In the genomic region with DNA sequence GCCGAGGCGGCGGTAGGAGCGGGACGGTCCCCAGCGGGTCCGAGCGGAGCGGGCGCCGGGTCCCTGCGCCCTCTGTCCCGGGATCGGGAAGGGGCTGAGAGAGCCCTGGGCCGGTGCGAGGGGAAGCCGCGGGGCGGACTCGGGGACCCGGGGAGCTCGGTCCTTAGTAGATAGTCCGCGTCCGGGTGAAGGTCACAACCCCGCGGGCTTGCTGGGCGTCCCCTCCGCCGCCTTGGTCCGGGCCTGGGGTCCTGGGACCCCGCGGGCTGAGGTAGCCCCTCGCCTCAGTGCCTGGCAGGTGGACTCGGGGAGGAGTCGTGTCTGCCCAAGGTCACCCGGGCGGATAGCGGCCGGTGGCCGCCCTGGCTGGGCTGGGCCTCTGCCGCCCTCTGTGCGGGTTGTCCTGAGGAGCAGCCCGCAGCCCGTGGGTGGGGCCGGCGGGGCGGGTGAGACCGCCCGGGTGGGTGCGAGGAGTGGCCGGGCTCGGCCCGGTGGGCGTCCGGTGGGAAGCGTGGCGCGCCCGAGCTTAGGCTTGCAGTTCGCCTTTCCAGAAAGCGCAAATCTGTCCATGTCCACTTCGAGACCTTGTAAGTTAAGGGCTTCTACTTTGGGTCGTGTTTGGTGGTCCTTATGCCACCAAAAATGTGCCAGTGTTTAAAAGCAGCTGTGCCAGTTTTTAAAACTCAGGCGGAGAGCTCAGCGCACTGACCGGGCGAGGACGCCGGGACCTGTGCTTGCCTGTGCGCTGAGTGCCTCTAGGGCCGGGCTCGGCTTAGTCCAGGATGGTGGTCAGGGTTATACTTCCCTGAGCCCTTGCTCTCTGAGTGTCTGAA, we compare ENCODE assay signal across 8 cellular contexts. TPM values are rescaled to one million over a fixed set of nuclear protein-coding genes. Genes with fewer than 3 reads are reported as not detected.
DNase-seq lines count a peak whose midpoint lies in the region; ATAC-seq, FAIRE-seq and TF ChIP-seq lines count a peak whose summit lies in the region.

No MANE protein-coding gene starts in this region.

- FAIRE-seq in astrocyte (lab: Jason Lieb, UNC), result no peak

- H3K36me3 Mint-ChIP-seq in astrocyte (ENCODE audit: low read depth, unreplicated experiment), result peaks cover 8% of the 10 kb centered on the region

- H3K9me3 ChIP-seq in OCI-LY3 (ENCODE audit: insufficient read depth, low read length) (no peaks in the 10 kb centered on the region), astrocyte (ENCODE audit: insufficient read depth, low read depth, low read length) (peaks cover 1% of the 10 kb centered on the region), iPS-18c (ENCODE audit: control insufficient read depth, insufficient read depth, low read length) (no peaks in the 10 kb centered on the region)

- H3K4me3 Mint-ChIP-seq in astrocyte (ENCODE audit: unreplicated experiment), result peak overlapping the region; percentile 98

- H3K4me2 ChIP-seq in OCI-LY3 (ENCODE audit: low read length), result peak overlapping the region; percentile 95
- peak overlapping the region; percentile 92 for H3K4me2 ChIP-seq in astrocyte (ENCODE audit: low read length)

- H3K4me3 ChIP-seq in OCI-LY3 (ENCODE audit: low read length) (peak overlapping the region; percentile 97), astrocyte (ENCODE audit: insufficient read depth, low read depth, low read length) (peak overlapping the region; percentile 89), iPS-18c (ENCODE audit: insufficient read depth, low read depth, low read length) (peak overlapping the region; percentile 85), skeletal muscle cell (ENCODE audit: low read depth, low read length) (peak overlapping the region; percentile 97)

- H3K79me2 ChIP-seq in OCI-LY3 (ENCODE audit: low read length) (peaks cover 57% of the 10 kb centered on the region), astrocyte (ENCODE audit: insufficient read depth, low read length) (peaks cover 74% of the 10 kb centered on the region)

- peaks cover 1% of the 10 kb centered on the region for H3K9me3 Mint-ChIP-seq in astrocyte (ENCODE audit: unreplicated experiment)

- TF ChIP-seq CTCF in OCI-LY3 (IDR thresholded peaks at IDR 0.05; ENCODE audit: low read depth, low read length), result no peak
- TF ChIP-seq CTCF in astrocyte (IDR thresholded peaks at IDR 0.05; ENCODE audit: insufficient read depth, low read depth, low read length), result no peak

- H3K9ac ChIP-seq in OCI-LY3 (ENCODE audit: low read length) (peak overlapping the region; percentile 91), astrocyte (ENCODE audit: low read length) (peak overlapping the region; percentile 92)

- H3K27ac Mint-ChIP-seq in astrocyte (ENCODE audit: unreplicated experiment), result peak overlapping the region; percentile 92

- H2AFZ ChIP-seq in OCI-LY3 (ENCODE audit: low read depth, low read length) (no peak overlapping the region), astrocyte (ENCODE audit: low read depth, low read length) (peak overlapping the region; percentile 57)

- H3K4me1 ChIP-seq in OCI-LY3 (ENCODE audit: low read length), result peaks cover 25% of the 10 kb centered on the region
- H3K4me1 ChIP-seq in astrocyte (ENCODE audit: insufficient read depth, low read length), result peaks cover 20% of the 10 kb centered on the region

- DNase-seq in 8988T (peak; percentile 25), astrocyte (ENCODE audit: low read depth) (peak; percentile 14), skeletal muscle cell (ENCODE audit: low read depth) (no peak), NCI-H1694 (lab: John Stamatoyannopoulos, UW) (no peak)

- no peaks in the 10 kb centered on the region for H3K27me3 Mint-ChIP-seq in astrocyte (ENCODE audit: low read depth, unreplicated experiment)

- peaks cover 4% of the 10 kb centered on the region for H3K36me3 ChIP-seq in OCI-LY3 (replicated peaks; ENCODE audit: low read depth, low read length)
- peaks cover 3% of the 10 kb centered on the region for H3K36me3 ChIP-seq in astrocyte (ENCODE audit: insufficient read depth, low read length)

- no peaks in the 10 kb centered on the region for H3K27me3 ChIP-seq in OCI-LY3 (ENCODE audit: low read depth, low read length)
- no peaks in the 10 kb centered on the region for H3K27me3 ChIP-seq in astrocyte (ENCODE audit: insufficient read depth, low read length)

- peaks cover 43% of the 10 kb centered on the region for H4K20me1 ChIP-seq in OCI-LY3 (ENCODE audit: insufficient read depth, low read length)
- peaks cover 47% of the 10 kb centered on the region for H4K20me1 ChIP-seq in astrocyte (ENCODE audit: insufficient read depth, low read length)

- 0 out of 2 replicates have a peak overlapping the region, but pooled peaks have one; percentile 38 for H3K27ac ChIP-seq in OCI-LY3 (ENCODE audit: low read length)
- H3K27ac ChIP-seq in astrocyte (ENCODE audit: low read depth, low read length), result peak overlapping the region; percentile 82

- H3K4me1 Mint-ChIP-seq in astrocyte (ENCODE audit: low read depth, unreplicated experiment), result peaks cover 28% of the 10 kb centered on the region

- ATAC-seq in GM18502 (IDR thresholded peaks at IDR 0.05; ENCODE audit: poor library complexity, unreplicated experiment), result peak; percentile 30
- ATAC-seq in HG03025 (IDR thresholded peaks at IDR 0.05; ENCODE audit: low FRiP score, unreplicated experiment), result peak; percentile 29

RNA-seq across cellular contexts. Expression of gene SDHA, which starts 0.6 kb away (rescaled TPM):
- total RNA-seq in astrocyte, result 91.7 and 102 TPM in 2 replicates

RNA-seq across cellular contexts. Expression of gene CCDC127, which starts 0.7 kb away (rescaled TPM):
- 5.6 and 8.8 TPM in 2 replicates for total RNA-seq in astrocyte

RNA-seq across cellular contexts. Expression of gene LRRC14B, which starts 27.4 kb away (rescaled TPM):
- total RNA-seq in astrocyte, result not detected in 2 replicates

RNA-seq across cellular contexts. Expression of gene PDCD6, which starts 52.8 kb away (rescaled TPM):
- 99.1 and 99.6 TPM in 2 replicates for total RNA-seq in astrocyte

Comparison
In these comparisons a context has a peak if more than half of its experiments do, and no peak if none do; other contexts are left out.
1. DNase-seq: peak in 8988T (single experiment) and astrocyte (single experiment); none in skeletal muscle cell (single experiment) and NCI-H1694 (single experiment).
2. Peak in every context shown above with its lines, with median percentiles within 50 percentile points of each other: H3K4me3 ChIP-seq.